24 cellular contexts compared by ENCODE assay signal in the genomic region with DNA sequence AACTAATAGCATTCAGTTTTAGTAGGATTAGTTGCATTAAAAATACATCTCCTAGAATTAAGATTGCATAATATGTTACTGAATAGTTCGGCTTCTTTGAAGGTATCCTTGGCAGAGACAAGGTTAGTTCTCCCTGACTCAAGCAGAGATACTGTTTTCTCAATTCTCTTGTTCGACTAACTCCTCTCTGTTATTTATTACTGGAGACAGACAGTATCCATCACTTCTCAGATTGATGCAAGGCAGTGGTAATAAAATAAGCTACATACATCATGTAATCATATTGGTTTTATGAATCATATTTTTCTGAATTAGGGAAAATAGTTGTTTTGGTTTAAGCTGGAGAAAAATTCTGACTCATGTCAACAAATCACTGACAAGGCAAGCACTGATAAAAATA.
DNase-seq lines count a peak whose midpoint lies in the region; ATAC-seq, FAIRE-seq and TF ChIP-seq lines count a peak whose summit lies in the region.
"Had no signal": no experiment of that assay in that cellular context is flagged by ENCODE, and none has a peak within 500 bp of the region (broad histone marks: within the 10 kb centered on the region; RNA-seq: fewer than 3 reads in every experiment).

No MANE protein-coding gene starts in this region.

- H3K27me3 ChIP-seq in endothelial cell of umbilical vein (ENCODE audit: control insufficient read depth in 2 of 2, insufficient read depth in 2 of 2, low read length in 2 of 2) = no peaks in the 10 kb centered on the region
- H3K27me3 ChIP-seq in muscle layer of colon (ENCODE audit: control insufficient read depth in 1 of 2, insufficient read depth in 2 of 2, low read length in 2 of 2) = no peaks in the 10 kb centered on the region
- H3K27me3 ChIP-seq in psoas muscle (ENCODE audit: insufficient read depth in 3 of 3, low read length in 2 of 3) = no peaks in the 10 kb centered on the region
- H3K27me3 ChIP-seq: body of pancreas, tibial artery had no signal

- no peaks in the 10 kb centered on the region for H3K9me1 ChIP-seq in endothelial cell of umbilical vein (replicated peaks; ENCODE audit: control insufficient read depth, extremely low read depth, insufficient read depth, low read length)

- no peaks in the 10 kb centered on the region for H3K79me2 ChIP-seq in endothelial cell of umbilical vein (ENCODE audit: control insufficient read depth, insufficient read depth, low read length)

- WGBS in psoas muscle, 3 donors = 34 to 42% (median 35%) methylated on average over 2 of the region's 2 CpGs

- peak; percentile 21 for DNase-seq in EL
- peak; percentile 64 for DNase-seq in NCI-H226
- DNase-seq in endothelial cell of umbilical vein (ENCODE audit: low read depth, low spot score) = peak; percentile 14
- no peak for DNase-seq in psoas muscle
- no peak for DNase-seq in activated CD8-positive, alpha-beta memory T cell treated with anti-CD3 and anti-CD28 coated beads, Interleukin-2, amount 50 U/mL, for 48 hours
- DNase-seq in NCI-H524 treated with DMSO at 0.1 percent for 48 hours (lab: John Stamatoyannopoulos, UW) = no peak
- DNase-seq: activated T-cell treated with anti-CD3 and anti-CD28 coated beads, Interleukin-2, amount 50 U/mL, for 48 hours; body of pancreas; CD4-positive, alpha-beta memory T cell; cortex of kidney; H7; Kasumi-1; left cardiac atrium; NCI-H1092; NCI-H2029 treated with DMSO at 0.1 percent for 48 hours; NK-92 treated with Interleukin-12 subunit alpha and Interleukin-12 subunit beta, amount 100 ng/mL, for 24 hours; small intestine; stimulated activated CD4-positive, alpha-beta T cell treated with anti-CD3 and anti-CD28 coated beads, Interleukin-2, amount 100 ng/mL, for 48 hours; stimulated activated naive CD8-positive, alpha-beta T cell treated with anti-CD3 and anti-CD28 coated beads, Interleukin-15, Interleukin-2, amounts not matched to agents 100 U/mL and 50 U/mL, for 24 hours; T-helper 9 cell; tibial artery had no signal

- H3K9me3 ChIP-seq in endothelial cell of umbilical vein (replicated peaks; ENCODE audit: control insufficient read depth, insufficient read depth, low read length) (no peaks in the 10 kb centered on the region), muscle layer of colon (ENCODE audit: low read length) (no peaks in the 10 kb centered on the region), psoas muscle (no peaks in the 10 kb centered on the region)
- H3K9me3 ChIP-seq: body of pancreas, tibial artery had no signal

- ATAC-seq in HG03175 (IDR thresholded peaks at IDR 0.05; ENCODE audit: unreplicated experiment) = no peak
- no peak for ATAC-seq in psoas muscle
- ATAC-seq: body of pancreas; stimulated activated naive CD8-positive, alpha-beta T cell treated with anti-CD3 and anti-CD28 coated beads, Interleukin-15, Interleukin-2, amounts not matched to agents 100 U/mL and 50 U/mL, for 24 hours had no signal

- no TSS peak for BruUV-seq in endothelial cell of umbilical vein (replicated peaks; lab: Mats Ljungman, UMichigan)

- H3K27ac ChIP-seq in endothelial cell of umbilical vein (ENCODE audit: insufficient read depth, low read depth, low read length) (no peak overlapping the region), muscle layer of colon (ENCODE audit: low read depth, low read length) (peak overlapping the region; percentile 7), psoas muscle (no peak overlapping the region)
- H3K27ac ChIP-seq: body of pancreas had no signal

- no peak overlapping the region for H2AFZ ChIP-seq in endothelial cell of umbilical vein (ENCODE audit: low read depth, low read length)

- H3K4me2 ChIP-seq in endothelial cell of umbilical vein (ENCODE audit: insufficient read depth, low read length) = no peak overlapping the region

- FAIRE-seq in endothelial cell of umbilical vein (lab: Jason Lieb, UNC) = no peak
- FAIRE-seq: GM12892, small intestine had no signal

- TF ChIP-seq CTCF in endothelial cell of umbilical vein (IDR thresholded peaks at IDR 0.05; ENCODE audit: extremely low read depth in 1 of 2, insufficient read depth in 1 of 2, low read depth in 1 of 2, low read length in 2 of 2) = no peak
- TF ChIP-seq CTCF in psoas muscle (IDR thresholded peaks at IDR 0.05) = no peak

- no peak overlapping the region for H3K9ac ChIP-seq in endothelial cell of umbilical vein (replicated peaks; ENCODE audit: extremely low read depth, insufficient read depth, low read length)
- no peak overlapping the region for H3K9ac ChIP-seq in muscle layer of colon (ENCODE audit: low read length)

- H3K4me3 ChIP-seq in endothelial cell of umbilical vein (replicated peaks in 1 of 3; ENCODE audit: insufficient read depth in 1 of 3, low read depth in 1 of 3, low read length in 3 of 3) = no peak overlapping the region
- H3K4me3 ChIP-seq in muscle layer of colon (ENCODE audit: low read depth in 1 of 2, low read length in 2 of 2) = no peak overlapping the region
- H3K4me3 ChIP-seq in psoas muscle = no peak overlapping the region
- H3K4me3 ChIP-seq: body of pancreas, tibial artery had no signal

- H3K36me3 ChIP-seq in endothelial cell of umbilical vein (ENCODE audit: control insufficient read depth in 2 of 2, extremely low read depth in 1 of 2, insufficient read depth in 2 of 2, low read length in 2 of 2) (no peaks in the 10 kb centered on the region), muscle layer of colon (ENCODE audit: insufficient read depth, low read length) (no peaks in the 10 kb centered on the region), psoas muscle (ENCODE audit: insufficient read depth in 1 of 2, low read depth in 1 of 2) (no peaks in the 10 kb centered on the region)
- H3K36me3 ChIP-seq: tibial artery had no signal

- POLR2A ChIA-PET in endothelial cell of umbilical vein (lab: Charles Lee) = no interaction called here

- intact Hi-C loops in endothelial cell of umbilical vein (cut with micrococcal nuclease) = no loop called here
- intact Hi-C loops in psoas muscle (cut with DNase I) = no loop called here

- H4K20me1 ChIP-seq in endothelial cell of umbilical vein (replicated peaks; ENCODE audit: control insufficient read depth, extremely low read depth, insufficient read depth, low read length) = no peaks in the 10 kb centered on the region

- dilution Hi-C loops in endothelial cell of umbilical vein (cut with MboI; ENCODE audit: extremely low pct_ligation_motif_present, low sequenced_read_pairs) = no loop called here

- TF ChIP-seq POLR2A in endothelial cell of umbilical vein (IDR thresholded peaks at IDR 0.05; ENCODE audit: low read depth, low read length) = no peak

- H3K4me1 ChIP-seq in endothelial cell of umbilical vein (ENCODE audit: control insufficient read depth, extremely low read depth, insufficient read depth, low read length) (no peaks in the 10 kb centered on the region), muscle layer of colon (ENCODE audit: insufficient read depth, low read length) (peaks cover 28% of the 10 kb centered on the region), psoas muscle (no peaks in the 10 kb centered on the region)
- H3K4me1 ChIP-seq: body of pancreas had no signal

- CTCF ChIA-PET in endothelial cell of umbilical vein (lab: Charles Lee) = interaction anchor here (1.0 to 1.2 kb wide), 2 partner anchors 15 to 37 kb away, joined by 4 to 5 read pairs; no protein-coding TSS in a partner anchor

TF ChIP-seq in endothelial cell of umbilical vein, 7 proteins besides CTCF, POLR2A, EP300 and RAD21:
- TF ChIP-seq POLR2AphosphoS5 (IDR thresholded peaks at IDR 0.05; ENCODE audit: insufficient read depth, low read depth, low read length) (no peak), GATA2 (IDR thresholded peaks at IDR 0.05; ENCODE audit: insufficient read depth, insufficient read length, low read depth, low read length) (no peak), FOS (IDR thresholded peaks at IDR 0.05; ENCODE audit: borderline replicate concordance, insufficient read depth, low read length) (no peak), MYC (IDR thresholded peaks at IDR 0.05; ENCODE audit: low read depth, low read length) (no peak), EZH2 (IDR thresholded peaks at IDR 0.05; ENCODE audit: borderline replicate concordance, low read depth, low read length, severe bottlenecking) (no peak), JUN (IDR thresholded peaks at IDR 0.05; ENCODE audit: borderline replicate concordance, insufficient read depth, insufficient read length, low read depth) (no peak), MAX (IDR thresholded peaks at IDR 0.05; ENCODE audit: insufficient read depth, insufficient read length) (no peak)

Comparison
In these comparisons a context has a peak if more than half of its experiments do, and no peak if none do; other contexts are left out.
1. DNase-seq: peak in EL (single experiment), NCI-H226 (single experiment) and endothelial cell of umbilical vein (single experiment); none in psoas muscle (0 of 2), activated CD8-positive, alpha-beta memory T cell treated with anti-CD3 and anti-CD28 coated beads, Interleukin-2, amount 50 U/mL, for 48 hours (single experiment) and NCI-H524 treated with DMSO at 0.1 percent for 48 hours (single experiment).